Comparison of ENCODE assay signal across 8 cellular contexts in genomic region chr1:1397839-1398523, GRCh38. TPM values are rescaled to one million over a fixed set of nuclear protein-coding genes. Genes with fewer than 3 reads are reported as not detected.
DNase-seq lines count a peak whose midpoint lies in the region; ATAC-seq, FAIRE-seq and TF ChIP-seq lines count a peak whose summit lies in the region.

No MANE protein-coding gene starts in this region.

- WGBS in ovary, 3 donors = 42 to 62% (median 51%) methylated on average over 18 to 19 of the region's 19 CpGs

- H3K27ac ChIP-seq in epithelial cell of prostate (peak overlapping the region; percentile 70), ovary (no peak overlapping the region)

- no peaks in the 10 kb centered on the region for H3K36me3 ChIP-seq in ovary

- no peak for TF ChIP-seq CTCF in ovary (IDR thresholded peaks at IDR 0.05)

- no peaks in the 10 kb centered on the region for H3K9me3 ChIP-seq in ovary

- TF ChIP-seq EP300 in ovary (IDR thresholded peaks at IDR 0.05) = no peak

- no peaks in the 10 kb centered on the region for H3K27me3 ChIP-seq in ovary

- H3K4me3 ChIP-seq in GM08714 (ENCODE audit: low read length) = peak overlapping the region; percentile 93
- H3K4me3 ChIP-seq in ovary = peak overlapping the region; percentile 64

- DNase-seq in RKO (ENCODE audit: low spot score) (peak; percentile 91), epithelial cell of prostate (ENCODE audit: low read depth, low spot score) (no peak), ovary (no peak), GM19239 (ENCODE audit: insufficient read length, low spot score) (no peak), T-helper 9 cell (no peak)
- no peak for DNase-seq in stimulated activated CD4-positive, alpha-beta T cell treated with anti-CD3 and anti-CD28 coated beads, Interleukin-2, amount 100 ng/mL, for 24 hours

- no peak for FAIRE-seq in GM19239 (lab: Jason Lieb, UNC)

- no peak for ATAC-seq in GM19452 (IDR thresholded peaks at IDR 0.05; ENCODE audit: unreplicated experiment)

- H3K4me1 ChIP-seq in ovary (ENCODE audit: insufficient read depth) = peaks cover 10% of the 10 kb centered on the region

- TF ChIP-seq POLR2A in ovary (IDR thresholded peaks at IDR 0.05) = no peak

- intact Hi-C loops in ovary (cut with DNase I) = loop anchor here in 1 of 4 donors (2.0 kb wide), 1 partner anchor 49 kb away; the partner anchor contains the start of gene DVL1

RNA-seq across cellular contexts. Expression of gene CCNL2, which starts 1.2 kb away (rescaled TPM):
- 100 to 1,000 TPM; 159 to 245 (median 196) TPM for total RNA-seq in ovary
- polyA plus RNA-seq in ovary = 100 to 1,000 TPM in 1 of 2 donors, 10 to 100 TPM in 1; 71.1 to 217 TPM

RNA-seq across cellular contexts. Expression of gene MRPL20, which starts 9.1 kb away (rescaled TPM):
- 100 to 1,000 TPM in 1 of 7 donors, 10 to 100 TPM in 6; 79.9 to 130 (median 93.1) TPM for total RNA-seq in ovary
- polyA plus RNA-seq in ovary = 100 to 1,000 TPM; 113 to 120 TPM

RNA-seq across cellular contexts. Expression of gene AURKAIP1, which starts 23.0 kb away (rescaled TPM):
- total RNA-seq in ovary = 10 to 100 TPM; 63.7 to 94.0 (median 73.2) TPM
- 10 to 100 TPM in 1 of 2 donors, 1 to 10 TPM in 1; 6.0 to 81.3 TPM for polyA plus RNA-seq in ovary

RNA-seq across cellular contexts. Expression of gene ANKRD65, which starts 23.1 kb away (rescaled TPM):
- 10 to 100 TPM in 5 of 7 donors, 1 to 10 TPM in 2; 4.5 to 48.8 (median 16.4) TPM for total RNA-seq in ovary
- polyA plus RNA-seq in ovary = 10 to 100 TPM in 1 of 2 donors, 1 to 10 TPM in 1; 5.0 to 13.3 TPM

RNA-seq across cellular contexts. Expression of gene VWA1, which starts 37.5 kb away (rescaled TPM):
- 10 to 100 TPM; 11.1 to 73.5 (median 44.9) TPM for total RNA-seq in ovary
- polyA plus RNA-seq in ovary = 10 to 100 TPM in 1 of 2 donors, under 1 TPM in 1; 0.20 to 14.2 TPM
